10 cellular contexts compared by ENCODE assay signal in genomic region chr19:38046254-38047047, GRCh38.
DNase-seq lines count a peak whose midpoint lies in the region; ATAC-seq and TF ChIP-seq lines count a peak whose summit lies in the region.
"Had no signal": no experiment of that assay in that cellular context is flagged by ENCODE, and none has a peak within 500 bp of the region (broad histone marks: within the 10 kb centered on the region; RNA-seq: fewer than 3 reads in every experiment).

No MANE protein-coding gene starts in this region.

- H3K4me1 ChIP-seq in naive thymus-derived CD4-positive, alpha-beta T cell (ENCODE audit: control insufficient read depth in 2 of 2, insufficient read depth in 2 of 2, low read length in 2 of 2) = peaks cover 20 to 36% of the 10 kb centered on the region in 2 donors
- no peaks in the 10 kb centered on the region for H3K4me1 ChIP-seq in ovary (ENCODE audit: insufficient read depth)

- WGBS in ovary, 3 donors = 90 to 91% (median 91%) methylated on average over 21 of the region's 21 CpGs

- no peak for TF ChIP-seq POLR2A in ovary (IDR thresholded peaks at IDR 0.05)

- TF ChIP-seq CTCF in GM13977 (IDR thresholded peaks at IDR 0.05; ENCODE audit: extremely low read depth, insufficient read depth, missing control alignments) (no peak), dorsolateral prefrontal cortex (IDR thresholded peaks at IDR 0.05 in 54 of 56, conservative IDR thresholded peaks at IDR 0.05 in 2 of 56; ENCODE audit: low read depth in 1 of 56, partially characterized antibody in 56 of 56) (no peak), ovary (IDR thresholded peaks at IDR 0.05) (no peak)

- peaks cover 0 to 2% (median 0%) of the 10 kb centered on the region in 5 donors for H3K27me3 Mint-ChIP-seq in naive thymus-derived CD4-positive, alpha-beta T cell

- no peaks in the 10 kb centered on the region for H3K27me3 ChIP-seq in naive thymus-derived CD4-positive, alpha-beta T cell (ENCODE audit: control insufficient read depth in 2 of 2, insufficient read depth in 2 of 2, low read length in 2 of 2)
- no peaks in the 10 kb centered on the region for H3K27me3 ChIP-seq in dorsolateral prefrontal cortex
- no peaks in the 10 kb centered on the region for H3K27me3 ChIP-seq in ovary

- no peak for TF ChIP-seq EP300 in ovary (IDR thresholded peaks at IDR 0.05)

- POLR2A ChIA-PET in naive thymus-derived CD4-positive, alpha-beta T cell (lab: Charles Lee) = interaction anchor here (0.7 kb wide), 1 partner anchor 115 kb away, joined by 4 read pairs; no protein-coding TSS in a partner anchor

- peak overlapping the region in 8 of 9 donors; percentile 94 to 100 (median 96) for H3K27ac Mint-ChIP-seq in naive thymus-derived CD4-positive, alpha-beta T cell

- peak; percentile 72 for DNase-seq in GM13977 (ENCODE audit: low spot score)
- peak; percentile 67 for DNase-seq in MV-4-11 (lab: John Stamatoyannopoulos, UW)
- DNase-seq in naive thymus-derived CD4-positive, alpha-beta T cell = no peak
- no peak for DNase-seq in GOT3 (lab: John Stamatoyannopoulos, UW)
- DNase-seq in dorsolateral prefrontal cortex = no peak
- DNase-seq in ovary = no peak
- DNase-seq: islet precursor cell, NCI-H2107 had no signal

- H3K4me1 Mint-ChIP-seq in naive thymus-derived CD4-positive, alpha-beta T cell = peaks cover 30 to 61% (median 52%) of the 10 kb centered on the region in 7 donors

- H3K9me3 Mint-ChIP-seq in naive thymus-derived CD4-positive, alpha-beta T cell = peaks cover 0 to 5% (median 0%) of the 10 kb centered on the region in 11 donors

- in situ Hi-C loops in GM13977 (cut with MboI; ENCODE audit: low pct_unique_long_range_greater_than_20kb, low sequenced_read_pairs, unreplicated experiment) = loop anchor here (25.0 kb wide), 1 partner anchor 134 kb away; the partner anchor contains the start of genes SIPA1L3 and WDR87

- no peaks in the 10 kb centered on the region for H3K9me3 ChIP-seq in naive thymus-derived CD4-positive, alpha-beta T cell (ENCODE audit: control insufficient read depth in 2 of 3, low read length in 3 of 3)
- H3K9me3 ChIP-seq in ovary = no peaks in the 10 kb centered on the region

- no peak overlapping the region for H3K27ac ChIP-seq in naive thymus-derived CD4-positive, alpha-beta T cell (ENCODE audit: low read depth, low read length)
- H3K27ac ChIP-seq in dorsolateral prefrontal cortex = no peak overlapping the region
- H3K27ac ChIP-seq in ovary = no peak overlapping the region

- CTCF ChIA-PET in naive thymus-derived CD4-positive, alpha-beta T cell (lab: Charles Lee) = interaction anchor here (1.1 kb wide), 2 partner anchors 48 to 144 kb away, joined by 3 read pairs; no protein-coding TSS in a partner anchor

- no peaks in the 10 kb centered on the region for H3K36me3 ChIP-seq in naive thymus-derived CD4-positive, alpha-beta T cell (ENCODE audit: control insufficient read depth in 2 of 3, insufficient read depth in 3 of 3, low read length in 3 of 3)
- no peaks in the 10 kb centered on the region for H3K36me3 ChIP-seq in ovary

- ATAC-seq in GM19467 (IDR thresholded peaks at IDR 0.05; ENCODE audit: unreplicated experiment) = peak; percentile 33
- ATAC-seq in naive thymus-derived CD4-positive, alpha-beta T cell = no peak

- intact Hi-C loops in naive thymus-derived CD4-positive, alpha-beta T cell (cut with micrococcal nuclease) = loop anchor here (5.0 kb wide), 3 partner anchors 186 to 571 kb away; partner anchors contain the start of genes KCNK6 (in 2 of the 2), YIF1B (in 2 of the 2), EIF3K (in 1 of the 2) and MAP4K1 (in 1 of the 2)
- intact Hi-C loops in dorsolateral prefrontal cortex (cut with DNase I) = no loop called here
- intact Hi-C loops in ovary (cut with DNase I) = no loop called here

- peak overlapping the region in 2 of 10 donors; percentile 33 to 71 for H3K4me3 Mint-ChIP-seq in naive thymus-derived CD4-positive, alpha-beta T cell
- H3K4me3 Mint-ChIP-seq: T-helper 2 cell treated with Interferon-gamma antibody and Interleukin-4, amounts not matched to agents 5 μg/mL and 100 μg/mL, for 36 hours had no signal

- no peak overlapping the region for H3K4me3 ChIP-seq in naive thymus-derived CD4-positive, alpha-beta T cell (ENCODE audit: low read length)
- H3K4me3 ChIP-seq in dorsolateral prefrontal cortex (no peak overlapping the region), ovary (no peak overlapping the region)

- H3K36me3 Mint-ChIP-seq in naive thymus-derived CD4-positive, alpha-beta T cell = peaks cover 0 to 7% (median 2%) of the 10 kb centered on the region in 5 donors

Comparison
In these comparisons a context has a peak if more than half of its experiments do, and no peak if none do; other contexts are left out.
1. DNase-seq: peak in GM13977 (single experiment) and MV-4-11 (single experiment); none in naive thymus-derived CD4-positive, alpha-beta T cell (0 of 9), GOT3 (single experiment), dorsolateral prefrontal cortex (0 of 10) and ovary (0 of 5).
2. intact Hi-C loops: an anchor here in naive thymus-derived CD4-positive, alpha-beta T cell (5.0 kb wide); none called in dorsolateral prefrontal cortex and ovary.